ENCODE assay signal across 13 cellular contexts in the genomic region with DNA sequence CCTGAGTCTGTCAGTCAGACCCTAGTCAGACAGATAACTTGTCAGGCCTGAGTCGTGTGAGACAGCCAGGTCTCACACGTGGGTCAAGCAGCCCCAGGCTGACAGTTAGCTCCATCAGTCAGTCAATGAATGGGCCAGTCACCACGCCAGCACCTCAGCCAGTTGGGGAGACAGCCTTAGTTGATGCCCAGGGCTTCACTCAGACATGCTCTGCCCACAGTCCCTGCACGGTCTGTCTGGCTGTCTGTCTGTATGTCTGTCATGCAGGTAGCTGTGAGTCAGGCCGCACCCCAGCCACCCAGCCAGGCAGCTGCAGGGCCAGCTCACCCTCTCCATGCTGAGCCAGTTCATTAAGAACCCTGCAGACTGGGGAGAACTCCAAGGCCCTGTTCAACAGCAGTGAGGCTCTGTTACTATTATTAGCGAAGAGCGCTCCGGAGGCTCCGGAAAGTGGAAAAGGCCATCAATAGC.
"Had no signal": no experiment of that assay in that cellular context is flagged by ENCODE, and none has a peak within 500 bp of the region (broad histone marks: within the 10 kb centered on the region; RNA-seq: fewer than 3 reads in every experiment).

No MANE protein-coding gene starts in this region.

- H3K27me3 ChIP-seq: colonic mucosa had no signal

- H3K36me3 Mint-ChIP-seq: activated naive CD8-positive, alpha-beta T cell; memory B cell had no signal

- H3K9me3 Mint-ChIP-seq: nephron progenitor cell had no signal

- H3K4me3 ChIP-seq: colonic mucosa, tibial artery had no signal

- DNase-seq: activated CD4-positive, alpha-beta T cell treated with anti-CD3 and anti-CD28 coated beads, Interleukin-2, amount 50 U/mL, for 1 hour; activated T-cell treated with anti-CD3 and anti-CD28 coated beads for 4 hours; anterior cingulate cortex; caudate nucleus; colonic mucosa; hypothalamus; left colon; nephron progenitor cell; retina; small intestine had no signal

- H3K9me3 ChIP-seq: colonic mucosa, tibial artery had no signal

- H3K4me1 ChIP-seq: colonic mucosa, tibial artery had no signal

- H3K36me3 ChIP-seq: colonic mucosa, tibial artery had no signal

- H3K27ac Mint-ChIP-seq: activated naive CD8-positive, alpha-beta T cell; memory B cell; nephron progenitor cell had no signal

- H3K4me3 Mint-ChIP-seq: activated naive CD8-positive, alpha-beta T cell; memory B cell; nephron progenitor cell had no signal

- ATAC-seq: left colon had no signal

- H3K27ac ChIP-seq: colonic mucosa, tibial artery had no signal
